11 cellular contexts compared by ENCODE assay signal in the genomic region with DNA sequence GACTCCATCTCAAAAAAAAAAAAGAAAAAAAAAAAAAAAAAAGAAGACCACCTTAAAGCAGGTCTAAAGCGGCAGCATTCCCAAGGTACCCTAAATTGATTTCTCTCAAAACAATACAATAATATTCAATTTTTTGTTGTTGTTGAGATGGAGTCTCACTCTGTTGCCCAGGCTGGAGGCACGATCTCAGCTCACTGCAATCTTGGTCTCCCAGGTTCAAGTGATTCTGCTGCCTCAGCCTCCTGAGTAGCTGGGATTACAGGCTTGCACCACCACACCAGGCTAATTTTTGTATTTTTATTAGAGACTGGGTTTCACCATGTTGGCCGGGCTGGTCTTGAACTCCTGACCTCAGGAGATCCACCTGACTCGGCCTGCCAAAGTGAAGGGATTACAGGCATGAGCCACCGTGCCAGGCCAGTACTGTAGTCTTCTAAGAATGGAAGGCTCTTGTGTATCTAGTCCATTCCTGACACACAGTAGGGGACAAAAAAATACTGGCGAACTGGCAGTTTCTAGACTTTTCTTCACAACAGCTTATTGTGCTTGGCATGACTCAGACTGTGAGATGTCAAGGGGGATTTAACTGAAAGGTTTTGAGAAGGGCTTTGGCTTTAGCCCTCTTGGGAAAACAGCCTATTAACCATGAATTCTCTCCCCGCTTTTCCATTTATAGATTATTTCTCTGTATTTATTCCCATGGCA. TPM values are rescaled to one million over a fixed set of nuclear protein-coding genes. Genes with fewer than 3 reads are reported as not detected.
DNase-seq lines count a peak whose midpoint lies in the region; ATAC-seq, FAIRE-seq and TF ChIP-seq lines count a peak whose summit lies in the region.
"Had no signal": no experiment of that assay in that cellular context is flagged by ENCODE, and none has a peak within 500 bp of the region (broad histone marks: within the 10 kb centered on the region; RNA-seq: fewer than 3 reads in every experiment).

No MANE protein-coding gene starts in this region.

- H3K27ac Mint-ChIP-seq in activated naive CD4-positive, alpha-beta T cell treated with anti-CD3 and anti-CD28 coated beads, Interleukin-2, amount 50 U/mL, for 24 hours, result peak overlapping the region; percentile 96
- peak overlapping the region; percentile 66 for H3K27ac Mint-ChIP-seq in activated naive CD8-positive, alpha-beta T cell treated with anti-CD3 and anti-CD28 coated beads, Interleukin-2, amount 50 U/mL, for 24 hours

- no peaks in the 10 kb centered on the region for H3K27me3 Mint-ChIP-seq in activated naive CD4-positive, alpha-beta T cell treated with anti-CD3 and anti-CD28 coated beads, Interleukin-2, amount 50 U/mL, for 24 hours
- H3K27me3 Mint-ChIP-seq in activated naive CD8-positive, alpha-beta T cell treated with anti-CD3 and anti-CD28 coated beads, Interleukin-2, amount 50 U/mL, for 24 hours, result no peaks in the 10 kb centered on the region

- H3K36me3 Mint-ChIP-seq in activated naive CD4-positive, alpha-beta T cell treated with anti-CD3 and anti-CD28 coated beads, Interleukin-2, amount 50 U/mL, for 24 hours, result peaks cover 17% of the 10 kb centered on the region
- H3K36me3 Mint-ChIP-seq in activated naive CD8-positive, alpha-beta T cell treated with anti-CD3 and anti-CD28 coated beads, Interleukin-2, amount 50 U/mL, for 24 hours (ENCODE audit: low read depth), result peaks cover 42% of the 10 kb centered on the region

- 90 to 93% methylated on average over 7 of the region's 7 CpGs for WGBS in thyroid gland, 2 donors

- H3K27ac ChIP-seq in thyroid gland, result peak overlapping the region; percentile 24 to 79 (median 79)
- H3K27ac ChIP-seq: epithelial cell of prostate had no signal

- no peaks in the 10 kb centered on the region for H3K9me3 Mint-ChIP-seq in activated naive CD4-positive, alpha-beta T cell treated with anti-CD3 and anti-CD28 coated beads, Interleukin-2, amount 50 U/mL, for 24 hours
- no peaks in the 10 kb centered on the region for H3K9me3 Mint-ChIP-seq in activated naive CD8-positive, alpha-beta T cell treated with anti-CD3 and anti-CD28 coated beads, Interleukin-2, amount 50 U/mL, for 24 hours

- H3K9me3 ChIP-seq in thyroid gland, result no peaks in the 10 kb centered on the region

- no peak for DNase-seq in activated naive CD4-positive, alpha-beta T cell treated with Interleukin-2 at 50 U/mL for 16 hours
- DNase-seq in activated naive CD8-positive, alpha-beta T cell treated with anti-CD3 and anti-CD28 coated beads, Interleukin-2, amount 50 U/mL, for 24 hours, result no peak
- DNase-seq in thyroid gland (no peak), GM12891 (ENCODE audit: insufficient read length, low spot score) (no peak), NCI-H748 (lab: John Stamatoyannopoulos, UW; ENCODE audit: unreplicated experiment) (no peak), SHP77 (lab: John Stamatoyannopoulos, UW) (no peak)
- DNase-seq: AML-193; stimulated activated CD4-positive, alpha-beta T cell treated with anti-CD3 and anti-CD28 coated beads, Interleukin-4, amount 100 ng/mL, for 1 hour had no signal

- no peak for FAIRE-seq in GM12891 (lab: Jason Lieb, UNC)

- H3K36me3 ChIP-seq in thyroid gland, result no peaks in the 10 kb centered on the region

- peak; percentile 36 for ATAC-seq in HG03159 (IDR thresholded peaks at IDR 0.05; ENCODE audit: unreplicated experiment)
- no peak for ATAC-seq in activated naive CD8-positive, alpha-beta T cell treated with anti-CD3 and anti-CD28 coated beads, Interleukin-2, amount 50 U/mL, for 24 hours

- peaks cover 85% of the 10 kb centered on the region for H3K4me1 Mint-ChIP-seq in activated naive CD4-positive, alpha-beta T cell treated with anti-CD3 and anti-CD28 coated beads, Interleukin-2, amount 50 U/mL, for 24 hours
- peaks cover 85% of the 10 kb centered on the region for H3K4me1 Mint-ChIP-seq in activated naive CD8-positive, alpha-beta T cell treated with anti-CD3 and anti-CD28 coated beads, Interleukin-2, amount 50 U/mL, for 24 hours

- TF ChIP-seq POLR2A in thyroid gland (IDR thresholded peaks at IDR 0.05) (no peak), GM12891 (IDR thresholded peaks at IDR 0.05; ENCODE audit: low read depth, low read length) (no peak)

- peak overlapping the region; percentile 51 for H3K4me3 Mint-ChIP-seq in activated naive CD4-positive, alpha-beta T cell treated with anti-CD3 and anti-CD28 coated beads, Interleukin-2, amount 50 U/mL, for 24 hours
- H3K4me3 Mint-ChIP-seq in activated naive CD8-positive, alpha-beta T cell treated with anti-CD3 and anti-CD28 coated beads, Interleukin-2, amount 50 U/mL, for 24 hours, result no peak overlapping the region

- intact Hi-C loops in thyroid gland (cut with DNase I), result no loop called here

- no peaks in the 10 kb centered on the region for H3K27me3 ChIP-seq in thyroid gland

- no peak for TF ChIP-seq CTCF in thyroid gland (IDR thresholded peaks at IDR 0.05)

- H3K4me1 ChIP-seq in thyroid gland, result peaks cover 19 to 39% of the 10 kb centered on the region in 2 donors

- H3K4me3 ChIP-seq in thyroid gland (replicated peaks in 1 of 3), result no peak overlapping the region

TF ChIP-seq in GM12891, 5 proteins besides CTCF, POLR2A, EP300 and RAD21:
- TF ChIP-seq TAF1 (IDR thresholded peaks at IDR 0.05; ENCODE audit: low read depth, low read length) (no peak), SPI1 (IDR thresholded peaks at IDR 0.05; ENCODE audit: low read depth, low read length) (no peak), POLR2AphosphoS5 (IDR thresholded peaks at IDR 0.05; ENCODE audit: low read depth, low read length) (no peak), POU2F2 (IDR thresholded peaks at IDR 0.05; ENCODE audit: low read depth, low read length) (no peak), PAX5 (IDR thresholded peaks at IDR 0.05; ENCODE audit: insufficient read depth, low read length, severe bottlenecking) (no peak)

RNA-seq across cellular contexts. Expression of gene CDR2, which starts 17.3 kb away (rescaled TPM):
- 10 to 100 TPM; 55.5 to 92.8 (median 79.2) TPM for total RNA-seq in thyroid gland
- 10.7 TPM for polyA plus RNA-seq in GM12891 (2012; ENCODE audit: low read depth, missing spikeins)

RNA-seq across cellular contexts. Expression of gene POLR3E, which starts 59.9 kb away (rescaled TPM):
- 100 to 1,000 TPM in 1 of 4 donors, 10 to 100 TPM in 3; 66.7 to 115 (median 82.8) TPM for total RNA-seq in thyroid gland
- 19.1 TPM for polyA plus RNA-seq in GM12891 (2012; ENCODE audit: low read depth, missing spikeins)
